In genomic region chr6:158799051-158799792, GRCh38 we compare ENCODE assay signal across 8 cellular contexts. TPM values are rescaled to one million over a fixed set of nuclear protein-coding genes. Genes with fewer than 3 reads are reported as not detected.
DNase-seq lines count a peak whose midpoint lies in the region; ATAC-seq, FAIRE-seq and TF ChIP-seq lines count a peak whose summit lies in the region.

No MANE protein-coding gene starts in this region.

- H3K9me3 Mint-ChIP-seq in T-cell: no peaks in the 10 kb centered on the region

- peaks cover 35% of the 10 kb centered on the region for H3K36me3 Mint-ChIP-seq in T-cell

- DNase-seq in COLO668 (lab: John Stamatoyannopoulos, UW; ENCODE audit: unreplicated experiment) (peak; percentile 74), NCI-H1048 (lab: John Stamatoyannopoulos, UW) (peak; percentile 66), T-cell (no peak), small intestine (peak; percentile 96), occipital lobe (lab: John Stamatoyannopoulos, UW) (no peak)
- no peak for DNase-seq in stimulated activated CD4-positive, alpha-beta T cell treated with anti-CD3 and anti-CD28 coated beads, Interleukin-12 subunit alpha, Interleukin-12 subunit beta, amount 100 ng/mL, for 4 hours

- peaks cover 3 to 79% (median 37%) of the 10 kb centered on the region in 3 donors for H3K4me1 ChIP-seq in gastroesophageal sphincter
- H3K4me1 ChIP-seq in small intestine (ENCODE audit: control insufficient read depth in 2 of 2, insufficient read depth in 1 of 2, low read depth in 1 of 2, low read length in 1 of 2): peaks cover 32 to 33% of the 10 kb centered on the region in 2 donors

- POLR2A ChIA-PET in T-cell (lab: Charles Lee): interaction anchor here (0.5 to 1.8 kb wide), 5 partner anchors 9 to 309 kb away, joined by 3 to 9 read pairs (median 3); no protein-coding TSS in a partner anchor

- 3 to 11% methylated on average over 4 to 5 of the region's 11 CpGs for WGBS in gastroesophageal sphincter (ENCODE audit: low coverage in 1 of 2), 2 donors
- 11 to 35% (median 21%) methylated on average over 11 of the region's 11 CpGs for WGBS in small intestine, 3 donors

- H3K27me3 ChIP-seq in gastroesophageal sphincter (no peaks in the 10 kb centered on the region), small intestine (ENCODE audit: control insufficient read depth in 2 of 2, insufficient read depth in 2 of 2, low read length in 2 of 2) (no peaks in the 10 kb centered on the region)

- FAIRE-seq in small intestine (lab: Jason Lieb, UNC): no peak

- peak overlapping the region; percentile 26 to 55 for H3K27ac Mint-ChIP-seq in T-cell

- no peak for TF ChIP-seq EP300 in gastroesophageal sphincter (IDR thresholded peaks at IDR 0.05)

- peak in 1 of 4 experiments; percentile 2 for ATAC-seq in T-cell (replicated peaks in 1 of 4)
- no peak for ATAC-seq in gastroesophageal sphincter
- ATAC-seq in GM19328 (IDR thresholded peaks at IDR 0.05; ENCODE audit: unreplicated experiment): no peak

- peak overlapping the region in 3 of 4 donors; percentile 7 to 46 (median 15) for H3K27ac ChIP-seq in gastroesophageal sphincter
- H3K27ac ChIP-seq in small intestine (ENCODE audit: low read depth in 1 of 2, low read length in 1 of 2): peak overlapping the region; percentile 80 to 84

- H3K9me3 ChIP-seq in gastroesophageal sphincter (no peaks in the 10 kb centered on the region), small intestine (ENCODE audit: control insufficient read depth, low read depth) (no peaks in the 10 kb centered on the region)

- H3K4me3 Mint-ChIP-seq in T-cell: peak overlapping the region in 2 of 3 donors; percentile 31 to 44

- no peak for TF ChIP-seq POLR2A in gastroesophageal sphincter (IDR thresholded peaks at IDR 0.05)

- TF ChIP-seq CTCF in gastroesophageal sphincter (IDR thresholded peaks at IDR 0.05): no peak

- H3K27me3 Mint-ChIP-seq in T-cell: no peaks in the 10 kb centered on the region

- no peak overlapping the region for H3K4me3 ChIP-seq in gastroesophageal sphincter
- peak overlapping the region in 1 of 2 donors; percentile 10 for H3K4me3 ChIP-seq in small intestine (ENCODE audit: low read depth in 1 of 2, low read length in 2 of 2)

- CTCF ChIA-PET in T-cell (lab: Charles Lee): no interaction called here

- H3K36me3 ChIP-seq in gastroesophageal sphincter: no peaks in the 10 kb centered on the region
- H3K36me3 ChIP-seq in small intestine (ENCODE audit: control insufficient read depth in 2 of 2, insufficient read depth in 2 of 2, low read length in 2 of 2): no peaks in the 10 kb centered on the region

- H3K4me1 Mint-ChIP-seq in T-cell: peaks cover 91 to 94% (median 93%) of the 10 kb centered on the region in 3 donors

RNA-seq across cellular contexts. Expression of gene EZR, which starts 19.9 kb away (rescaled TPM):
- 100 to 1,000 TPM; 176 to 286 (median 272) TPM for total RNA-seq in T-cell
- total RNA-seq in gastroesophageal sphincter: 100 to 1,000 TPM in 3 of 4 donors, 10 to 100 TPM in 1; 88.0 to 190 (median 177) TPM
- 100 to 1,000 TPM; 172 to 755 (median 598) TPM for polyA plus RNA-seq in small intestine
- 162 TPM for total RNA-seq in occipital lobe

Comparison
In these comparisons a context has a peak if more than half of its experiments do, and no peak if none do; other contexts are left out.
1. DNase-seq: peak in COLO668 (single experiment), NCI-H1048 (single experiment) and small intestine (single experiment); none in T-cell (0 of 34), occipital lobe (single experiment) and stimulated activated CD4-positive, alpha-beta T cell treated with anti-CD3 and anti-CD28 coated beads, Interleukin-12 subunit alpha, Interleukin-12 subunit beta, amount 100 ng/mL, for 4 hours (single experiment).